ENCODE assay signal across 18 cellular contexts in genomic region chr5:86461169-86461956, GRCh38.
A peak's percentile ranks its signal among the peaks of the same experiment; 100 is the strongest.
DNase-seq lines count a peak whose midpoint lies in the region; ATAC-seq and TF ChIP-seq lines count a peak whose summit lies in the region.
"Had no signal": no experiment of that assay in that cellular context is flagged by ENCODE, and none has a peak within 500 bp of the region (broad histone marks: within the 10 kb centered on the region; RNA-seq: fewer than 3 reads in every experiment).

No MANE protein-coding gene starts in this region.

- H3K4me3 Mint-ChIP-seq in nephron progenitor cell, result no peak overlapping the region
- H3K4me3 Mint-ChIP-seq: activated CD4-positive, alpha-beta T cell treated with anti-CD3 and anti-CD28 coated beads, Interleukin-2, amount 10 ng/mL, durations not matched to agents 7 days and 5 days; activated T-helper 1 cell treated with anti-CD3 and anti-CD28 coated beads, Interleukin-12 subunit alpha, Interleukin-12 subunit beta, Interleukin-2, Interleukin-4 antibody, amounts not matched to agents 30 ng/mL and 10 ng/mL and 1 ng/mL, durations not matched to agents 14 hours and 24 hours and 36 hours had no signal

- H3K9me3 Mint-ChIP-seq in nephron progenitor cell, result peaks cover 34% of the 10 kb centered on the region

- TF ChIP-seq CTCF in choroid plexus epithelial cell (conservative IDR thresholded peaks at IDR 0.05; ENCODE audit: low read depth, low read length), result no peak
- TF ChIP-seq CTCF in nephron progenitor cell (IDR thresholded peaks at IDR 0.05), result no peak

- H3K27ac Mint-ChIP-seq in nephron progenitor cell, result peak overlapping the region; percentile 68
- H3K27ac Mint-ChIP-seq: activated CD4-positive, alpha-beta T cell treated with anti-CD3 and anti-CD28 coated beads, Interleukin-2, amount 10 ng/mL, durations not matched to agents 7 days and 5 days; activated T-helper 1 cell treated with anti-CD3 and anti-CD28 coated beads, Interleukin-12 subunit alpha, Interleukin-12 subunit beta, Interleukin-2, Interleukin-4 antibody, amounts not matched to agents 30 ng/mL and 10 ng/mL and 1 ng/mL, durations not matched to agents 14 hours and 24 hours and 36 hours had no signal

- H3K27me3 Mint-ChIP-seq in nephron progenitor cell (ENCODE audit: low read depth, poor library complexity), result no peaks in the 10 kb centered on the region
- H3K27me3 Mint-ChIP-seq: activated CD4-positive, alpha-beta T cell treated with anti-CD3 and anti-CD28 coated beads, Interleukin-2, amount 10 ng/mL, durations not matched to agents 7 days and 5 days had no signal

- DNase-seq in ELF-1 (ENCODE audit: low read depth, low spot score), result peak; percentile 6
- peak; percentile 94 for DNase-seq in NCI-H524 treated with DMSO at 0.1 percent for 48 hours (lab: John Stamatoyannopoulos, UW)
- DNase-seq in choroid plexus epithelial cell (ENCODE audit: low read depth), result peak; percentile 1
- no peak for DNase-seq in nephron progenitor cell
- DNase-seq in NCI-H526 treated with DMSO at 0.1 percent for 48 hours (lab: John Stamatoyannopoulos, UW), result no peak
- no peak for DNase-seq in activated effector memory CD4-positive, alpha-beta T cell treated with anti-CD3 and anti-CD28 coated beads, Interleukin-2, amount 50 U/mL, for 16 hours
- DNase-seq: activated CD4-positive, alpha-beta T cell treated with anti-CD3 and anti-CD28 coated beads, Interleukin-2, amount 10 ng/mL, durations not matched to agents 7 days and 5 days; aorta; DMS79; dorsolateral prefrontal cortex; midbrain; NCI-H1105; NCI-H345; thyroid gland had no signal

- no peak for ATAC-seq in activated CD4-positive, CD25-positive, alpha-beta regulatory T cell treated with anti-CD3 and anti-CD28 coated beads, Interleukin-2, amount 50 U/mL, for 24 hours
- ATAC-seq in HG03565 (IDR thresholded peaks at IDR 0.05; ENCODE audit: unreplicated experiment), result no peak
- ATAC-seq: Right ventricle myocardium inferior had no signal

- H3K4me3 ChIP-seq in choroid plexus epithelial cell (ENCODE audit: low read depth, low read length), result no peak overlapping the region
- H3K4me3 ChIP-seq: dorsolateral prefrontal cortex, thyroid gland had no signal

- H3K4me1 Mint-ChIP-seq in nephron progenitor cell, result peaks cover 5% of the 10 kb centered on the region
- H3K4me1 Mint-ChIP-seq: activated CD4-positive, alpha-beta T cell treated with anti-CD3 and anti-CD28 coated beads, Interleukin-2, amount 10 ng/mL, durations not matched to agents 7 days and 5 days had no signal

- peaks cover 6% of the 10 kb centered on the region for H3K36me3 Mint-ChIP-seq in nephron progenitor cell (ENCODE audit: low read depth)

Comparison
In these comparisons a context has a peak if more than half of its experiments do, and no peak if none do; other contexts are left out.
1. DNase-seq: peak in ELF-1 (single experiment), NCI-H524 treated with DMSO at 0.1 percent for 48 hours (single experiment) and choroid plexus epithelial cell (single experiment); none in nephron progenitor cell (single experiment), NCI-H526 treated with DMSO at 0.1 percent for 48 hours (single experiment) and activated effector memory CD4-positive, alpha-beta T cell treated with anti-CD3 and anti-CD28 coated beads, Interleukin-2, amount 50 U/mL, for 16 hours (single experiment).